31 cellular contexts compared by ENCODE assay signal in the genomic region with DNA sequence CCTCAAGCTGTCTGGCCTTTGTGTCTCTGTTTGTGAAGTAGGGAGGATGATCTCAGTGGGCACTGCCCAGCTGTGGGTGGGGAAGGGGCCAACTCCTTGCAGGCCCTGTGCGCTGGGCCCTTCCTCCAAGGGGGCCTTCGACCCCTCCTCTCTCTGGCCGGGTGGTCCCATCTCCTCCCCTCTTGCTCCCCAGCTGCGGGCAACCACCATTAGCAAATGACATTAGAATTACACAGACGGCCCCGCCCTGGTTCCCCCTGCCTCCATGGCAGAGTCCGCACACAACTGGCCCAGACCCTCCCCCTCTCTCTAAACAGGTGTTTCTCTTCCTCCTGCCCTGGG. TPM values are rescaled to one million over a fixed set of nuclear protein-coding genes. Genes with fewer than 3 reads are reported as not detected.
DNase-seq lines count a peak whose midpoint lies in the region; ATAC-seq and TF ChIP-seq lines count a peak whose summit lies in the region.
"Had no signal": no experiment of that assay in that cellular context is flagged by ENCODE, and none has a peak within 500 bp of the region (broad histone marks: within the 10 kb centered on the region; RNA-seq: fewer than 3 reads in every experiment).

No MANE protein-coding gene starts in this region.

- H3K9me3 ChIP-seq in CD4-positive, alpha-beta T cell (ENCODE audit: control insufficient read depth, low read length) = no peaks in the 10 kb centered on the region
- H3K9me3 ChIP-seq in HUES64 (ENCODE audit: insufficient read depth, low read depth, low read length) (no peaks in the 10 kb centered on the region), iPS-15b (ENCODE audit: control insufficient read depth, insufficient read depth, low read length) (no peaks in the 10 kb centered on the region), osteoblast (ENCODE audit: low read depth, low read length) (no peaks in the 10 kb centered on the region), SK-N-SH (no peaks in the 10 kb centered on the region)
- H3K9me3 ChIP-seq: A549, mucosa of descending colon, neutrophil, psoas muscle, SJSA1 had no signal

- no peak for DNase-seq in CD4-positive, alpha-beta T cell
- DNase-seq in osteoblast (ENCODE audit: insufficient read length, low spot score, missing footprints) (no peak), SK-N-SH (no peak)
- DNase-seq: activated CD4-positive, alpha-beta T cell treated with anti-CD3 and anti-CD28 coated beads, Interleukin-2, amount 50 U/mL, for 48 hours; activated CD8-positive, alpha-beta memory T cell treated with anti-CD3 and anti-CD28 coated beads, Interleukin-2, amount 50 U/mL, for 4 hours; activated naive CD4-positive, alpha-beta T cell treated with anti-CD3 and anti-CD28 coated beads, Interleukin-2, amount 50 U/mL, for 16 hours; AML-193; amygdala; effector CD8-positive, alpha-beta T cell; foreskin keratinocyte; GDM1; KG1; kidney; MM.1S; mucosa of descending colon; NCI-H82; psoas muscle; stimulated activated naive CD8-positive, alpha-beta T cell treated with anti-CD3 and anti-CD28 coated beads, Interleukin-15, Interleukin-2, amounts not matched to agents 100 U/mL and 50 U/mL, for 24 hours; T-cell had no signal

- H3K9ac ChIP-seq in HUES64 (ENCODE audit: low read depth, low read length) (no peak overlapping the region), iPS-15b (ENCODE audit: low read depth, low read length) (no peak overlapping the region), SK-N-SH (no peak overlapping the region)

- H3K4me3 Mint-ChIP-seq in CD4-positive, alpha-beta T cell = peak overlapping the region; percentile 12
- H3K4me3 Mint-ChIP-seq: activated T-helper 17 cell treated with anti-CD3 and anti-CD28 coated beads, Interleukin-2, amount 50 U/mL, for 72 hours had no signal

- no peaks in the 10 kb centered on the region for H3K36me3 ChIP-seq in HUES64 (ENCODE audit: insufficient read depth, low read length)
- H3K36me3 ChIP-seq in iPS-15b (ENCODE audit: control insufficient read depth, insufficient read depth, low read length) = no peaks in the 10 kb centered on the region
- H3K36me3 ChIP-seq in osteoblast (ENCODE audit: insufficient read depth, low read length) = no peaks in the 10 kb centered on the region
- H3K36me3 ChIP-seq in SK-N-SH (replicated peaks in 1 of 2; ENCODE audit: control insufficient read depth in 1 of 2, insufficient read depth in 2 of 2, low read length in 1 of 2) = no peaks in the 10 kb centered on the region
- H3K36me3 ChIP-seq: neutrophil, SJSA1 had no signal

- peaks cover 52% of the 10 kb centered on the region for H3K27me3 ChIP-seq in CD4-positive, alpha-beta T cell (ENCODE audit: control insufficient read depth, insufficient read depth, low read length)
- peaks cover 64% of the 10 kb centered on the region for H3K27me3 ChIP-seq in HUES64 (ENCODE audit: insufficient read depth, low read length)
- H3K27me3 ChIP-seq in iPS-15b (ENCODE audit: control insufficient read depth, insufficient read depth, low read length) = peaks cover 59% of the 10 kb centered on the region
- H3K27me3 ChIP-seq in osteoblast (ENCODE audit: insufficient read depth, low read length) = peaks cover 55% of the 10 kb centered on the region
- peaks cover 24% of the 10 kb centered on the region for H3K27me3 ChIP-seq in SK-N-SH (ENCODE audit: insufficient read depth)

- TF ChIP-seq RAD21 in SK-N-SH (IDR thresholded peaks at IDR 0.05; ENCODE audit: low read length) = no peak

- intact Hi-C loops in CD4-positive, alpha-beta T cell (cut with DNase I, micrococcal nuclease) = no loop called here

- H4K20me1 ChIP-seq in osteoblast (ENCODE audit: insufficient read depth, low read length) (no peaks in the 10 kb centered on the region), SK-N-SH (ENCODE audit: insufficient read depth) (no peaks in the 10 kb centered on the region)

- H3K36me3 Mint-ChIP-seq in CD4-positive, alpha-beta T cell (ENCODE audit: low read depth) = no peaks in the 10 kb centered on the region
- H3K36me3 Mint-ChIP-seq: T-cell had no signal

- ATAC-seq in CD4-positive, alpha-beta T cell (ENCODE audit: poor library complexity) = no peak
- no peak for ATAC-seq in HG03439 (IDR thresholded peaks at IDR 0.05; ENCODE audit: unreplicated experiment)
- ATAC-seq in esophagus mucosa = no peak
- no peak for ATAC-seq in HG02885 (IDR thresholded peaks at IDR 0.05; ENCODE audit: poor library complexity, unreplicated experiment)
- ATAC-seq: foreskin keratinocyte; mucosa of descending colon; psoas muscle; stimulated activated naive CD8-positive, alpha-beta T cell treated with anti-CD3 and anti-CD28 coated beads, Interleukin-15, Interleukin-2, amounts not matched to agents 100 U/mL and 50 U/mL, for 24 hours had no signal

- H2AFZ ChIP-seq in osteoblast (ENCODE audit: low read length) (no peak overlapping the region), SK-N-SH (ENCODE audit: low read depth) (no peak overlapping the region)

- no peak for TF ChIP-seq CTCF in CD4-positive, alpha-beta T cell (IDR thresholded peaks at IDR 0.05)
- no peak for TF ChIP-seq CTCF in osteoblast (IDR thresholded peaks at IDR 0.05; ENCODE audit: extremely low read depth, low read depth, low read length)
- TF ChIP-seq CTCF in SK-N-SH (IDR thresholded peaks at IDR 0.05) = no peak

- H3F3A ChIP-seq in SK-N-SH (replicated peaks; ENCODE audit: insufficient read depth) = no peaks in the 10 kb centered on the region

- 2% methylated on average over 7 of the region's 7 CpGs for WGBS in HUES64
- WGBS in SK-N-SH (ENCODE audit: low lambda C conversion rate) = 84% methylated on average over 6 of the region's 7 CpGs

- POLR2A ChIA-PET in CD4-positive, alpha-beta T cell (lab: Charles Lee) = no interaction called here
- POLR2A ChIA-PET in SK-N-SH (lab: Yijun Ruan, JAX) = no interaction called here

- no peak overlapping the region for H3K27ac Mint-ChIP-seq in CD4-positive, alpha-beta T cell
- H3K27ac Mint-ChIP-seq: activated T-helper 17 cell treated with anti-CD3 and anti-CD28 coated beads, Interleukin-2, amount 50 U/mL, for 72 hours; T-cell had no signal

- H3K27ac ChIP-seq in CD4-positive, alpha-beta T cell (ENCODE audit: low read depth, low read length) = no peak overlapping the region
- H3K27ac ChIP-seq in HUES64 (ENCODE audit: low read depth, low read length) (no peak overlapping the region), osteoblast (ENCODE audit: low read depth, low read length) (no peak overlapping the region), SK-N-SH (ENCODE audit: low read depth in 2 of 2, low read length in 1 of 2) (no peak overlapping the region)
- H3K27ac ChIP-seq: A549, foreskin keratinocyte, neutrophil, psoas muscle, SJSA1 had no signal

- H3K9me2 ChIP-seq in SK-N-SH = no peaks in the 10 kb centered on the region

- no peak for TF ChIP-seq EP300 in SK-N-SH (IDR thresholded peaks at IDR 0.05; ENCODE audit: borderline replicate concordance in 1 of 2, low read depth in 1 of 2, low read length in 1 of 2)

- no peaks in the 10 kb centered on the region for H3K79me2 ChIP-seq in osteoblast (ENCODE audit: insufficient read depth, low read length)
- no peaks in the 10 kb centered on the region for H3K79me2 ChIP-seq in SK-N-SH (ENCODE audit: insufficient read depth)

- H3K4me2 ChIP-seq in osteoblast (ENCODE audit: insufficient read depth, low read length) (peak overlapping the region; percentile 48), SK-N-SH (no peak overlapping the region)

- CTCF ChIA-PET in CD4-positive, alpha-beta T cell (lab: Charles Lee) = no interaction called here
- CTCF ChIA-PET in SK-N-SH (lab: Yijun Ruan, JAX) = interaction anchor here (1.0 to 6.0 kb wide), 6 partner anchors 10 to 134 kb away, joined by 3 to 65 read pairs (median 6); no protein-coding TSS in a partner anchor

- H3K27me3 Mint-ChIP-seq in CD4-positive, alpha-beta T cell = peaks cover 68% of the 10 kb centered on the region

- peaks cover 22% of the 10 kb centered on the region for H3K4me1 Mint-ChIP-seq in CD4-positive, alpha-beta T cell (ENCODE audit: low read depth)

- H3K4me1 ChIP-seq in HUES64 (ENCODE audit: insufficient read depth, low read length) = no peaks in the 10 kb centered on the region; the same call in none of the 2 replicates
- peaks cover 3% of the 10 kb centered on the region for H3K4me1 ChIP-seq in iPS-15b (ENCODE audit: control insufficient read depth, insufficient read depth, low read length)
- peaks cover 19% of the 10 kb centered on the region for H3K4me1 ChIP-seq in osteoblast (ENCODE audit: insufficient read depth, low read length)
- H3K4me1 ChIP-seq in SK-N-SH (ENCODE audit: control insufficient read depth in 1 of 2, insufficient read depth in 2 of 2, low read depth in 1 of 2, low read length in 1 of 2) = peaks cover 0 to 8% of the 10 kb centered on the region in 2 experiments; a peak in 1 of 4 replicates
- H3K4me1 ChIP-seq: foreskin keratinocyte had no signal

- H3K4me3 ChIP-seq in HUES64 (ENCODE audit: low read length) (peak overlapping the region; percentile 47), iPS-15b (ENCODE audit: low read depth, low read length) (peak overlapping the region; percentile 63), osteoblast (ENCODE audit: insufficient read depth, low read length) (no peak overlapping the region), SK-N-SH (ENCODE audit: low read depth in 2 of 2, low read length in 1 of 2) (no peak overlapping the region)
- H3K4me3 ChIP-seq: A549, mucosa of descending colon, psoas muscle, SJSA1 had no signal

- H3K9me3 Mint-ChIP-seq in CD4-positive, alpha-beta T cell = no peaks in the 10 kb centered on the region
- H3K9me3 Mint-ChIP-seq: activated T-helper 17 cell treated with anti-CD3 and anti-CD28 coated beads, Interleukin-2, amount 50 U/mL, for 72 hours; T-cell had no signal

TF ChIP-seq in SK-N-SH, 30 proteins besides CTCF, POLR2A, EP300 and RAD21 (continues in another document):
- TF ChIP-seq NRF1 (IDR thresholded peaks at IDR 0.05; ENCODE audit: low read depth, low read length) = no peak
- TF ChIP-seq ELF1 (IDR thresholded peaks at IDR 0.05) = no peak
- no peak for TF ChIP-seq CHD2 (IDR thresholded peaks at IDR 0.05; ENCODE audit: low read length, partially characterized antibody)
- no peak for TF ChIP-seq GATA2 (CRISPR knock-in tag; IDR thresholded peaks at IDR 0.05)
- no peak for TF ChIP-seq RCOR1 (IDR thresholded peaks at IDR 0.05; ENCODE audit: low read length)
- no peak for TF ChIP-seq JUND (IDR thresholded peaks at IDR 0.05)
- TF ChIP-seq FOSL2 (IDR thresholded peaks at IDR 0.05; ENCODE audit: borderline replicate concordance, low read depth) = no peak

RNA-seq across cellular contexts. Expression of a gene that starts 2.5 kb away (rescaled TPM):
- not detected for total RNA-seq in CD4-positive, alpha-beta T cell
- polyA plus RNA-seq in HUES64 (2013, experiment 1 of 2) = 0.10 TPM
- polyA plus RNA-seq in HUES64 (2013, experiment 2 of 2) = 0.06 TPM
- total RNA-seq in osteoblast (0.36 TPM in 1 of 2 replicates, not detected in the other), esophagus mucosa (1.5 TPM)
- 0.02 and 0.12 TPM in 2 replicates for polyA plus RNA-seq in SK-N-SH (2012; rRNA removed)
- 0.03 and 0.05 TPM in 2 replicates for polyA plus RNA-seq in SK-N-SH (2012; cell fraction: cytosol; rRNA removed)
- 0.19 TPM in 1 of 2 replicates, not detected in the other for polyA plus RNA-seq in SK-N-SH (2012; cell fraction: nucleus; rRNA removed)
- total RNA-seq: activated T-helper 17 cell treated with anti-CD3 and anti-CD28 coated beads, Interleukin-2, amount 50 U/mL, for 72 hours; bronchial epithelial cell; foreskin keratinocyte; H4; psoas muscle; RPMI7951; SJSA1 had no signal
- polyA plus RNA-seq: foreskin keratinocyte had no signal

RNA-seq across cellular contexts. Expression of a gene that starts 53.8 kb away (rescaled TPM):
- total RNA-seq in CD4-positive, alpha-beta T cell = 10 to 100 TPM; 32.9 to 36.5 TPM
- 56.6 TPM for polyA plus RNA-seq in HUES64 (2013, experiment 1 of 2)
- polyA plus RNA-seq in HUES64 (2013, experiment 2 of 2) = 60.5 TPM
- total RNA-seq in osteoblast = 36.5 and 39.8 TPM in 2 replicates
- polyA plus RNA-seq in SK-N-SH (2012; rRNA removed) = 19.4 and 19.5 TPM in 2 replicates
- polyA plus RNA-seq in SK-N-SH (2012; cell fraction: cytosol; rRNA removed) = 24.5 and 26.1 TPM in 2 replicates
- polyA plus RNA-seq in SK-N-SH (2012; cell fraction: nucleus; rRNA removed) = 15.5 and 22.4 TPM in 2 replicates
- 25.4 TPM for total RNA-seq in esophagus mucosa

Comparison
In these comparisons a context has a peak if more than half of its experiments do, and no peak if none do; other contexts are left out.
1. H3K4me3 ChIP-seq: peak in HUES64 (single experiment) and iPS-15b (single experiment); none in osteoblast (single experiment) and SK-N-SH (0 of 2).